In the genomic region with DNA sequence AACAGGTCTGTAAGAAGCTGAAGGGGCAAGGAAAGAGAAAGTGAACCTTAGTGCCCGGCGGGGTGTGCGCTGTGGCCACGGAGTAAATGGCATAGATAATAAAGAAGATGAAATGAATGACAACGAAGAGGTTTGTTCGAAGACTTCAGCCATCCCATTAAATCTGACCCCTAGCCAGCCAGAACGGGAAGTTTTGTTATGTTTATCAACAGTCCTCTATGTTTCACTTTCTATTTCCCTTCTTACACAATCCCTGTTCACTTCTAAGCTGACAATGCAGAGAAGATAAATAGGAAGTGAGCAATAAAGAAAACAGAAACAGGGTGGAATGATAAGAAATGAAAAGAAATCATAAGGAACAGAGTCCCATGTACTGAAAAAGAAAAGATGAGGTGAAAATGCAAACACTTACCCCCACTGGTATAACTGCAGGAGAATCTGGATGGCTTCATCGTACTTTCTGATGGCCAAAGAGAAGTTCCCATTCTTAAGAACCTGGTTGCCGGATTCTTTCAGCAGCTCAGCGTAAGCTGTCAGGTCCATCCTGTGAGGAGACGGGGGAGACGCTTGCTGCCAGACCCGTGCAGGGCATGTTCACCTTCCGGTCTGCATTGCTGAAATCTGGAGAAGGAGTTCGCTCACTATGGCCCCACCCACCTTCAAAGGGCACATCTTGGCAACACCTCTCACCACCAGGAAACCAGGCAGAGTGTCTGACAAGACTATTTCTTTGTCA, we compare ENCODE assay signal across 8 cellular contexts. TPM values are rescaled to one million over a fixed set of nuclear protein-coding genes. Genes with fewer than 3 reads are reported as not detected.
DNase-seq lines count a peak whose midpoint lies in the region; ATAC-seq and TF ChIP-seq lines count a peak whose summit lies in the region.

No MANE protein-coding gene starts in this region.

- ATAC-seq in central memory CD8-positive, alpha-beta T cell (replicated peaks; ENCODE audit: extremely low read depth, poor library complexity, severe bottlenecking): peak; percentile 72
- no peak; the same call in 1 of the 2 replicates for ATAC-seq in WTC11
- ATAC-seq in HG02870 (IDR thresholded peaks at IDR 0.05; ENCODE audit: unreplicated experiment): no peak

- H3K4me1 Mint-ChIP-seq in central memory CD8-positive, alpha-beta T cell: peaks cover 54% of the 10 kb centered on the region
- H3K4me1 Mint-ChIP-seq in WTC11: peaks cover 18% of the 10 kb centered on the region

- in situ Hi-C loops in GM18951 (cut with MboI; ENCODE audit: low sequenced_read_pairs, unreplicated experiment): no loop called here

- H3K27ac ChIP-seq in KOPT-K1 (ENCODE audit: low read depth, low read length, poor library complexity, severe bottlenecking): peak overlapping the region; percentile 76

- CTCF ChIA-PET in WTC11 (lab: Charles Lee): interaction anchor here (5.4 kb wide), 1 partner anchor 51 kb away, joined by 103 read pairs; no protein-coding TSS in a partner anchor

- H3K4me3 Mint-ChIP-seq in central memory CD8-positive, alpha-beta T cell: peak overlapping the region; percentile 98
- H3K4me3 Mint-ChIP-seq in WTC11: no peak overlapping the region

- peak overlapping the region; percentile 96 for H3K27ac Mint-ChIP-seq in central memory CD8-positive, alpha-beta T cell (ENCODE audit: low read depth)
- H3K27ac Mint-ChIP-seq in WTC11: no peak overlapping the region

- H3K36me3 ChIP-seq in KOPT-K1 (ENCODE audit: insufficient read depth, low read length): no peaks in the 10 kb centered on the region

- no peak for TF ChIP-seq CTCF in WTC11 (IDR thresholded peaks at IDR 0.05)

- H3K9me3 Mint-ChIP-seq in central memory CD8-positive, alpha-beta T cell: no peaks in the 10 kb centered on the region
- H3K9me3 Mint-ChIP-seq in WTC11: no peaks in the 10 kb centered on the region

- H3K36me3 Mint-ChIP-seq in central memory CD8-positive, alpha-beta T cell (ENCODE audit: insufficient read depth): peaks cover 11% of the 10 kb centered on the region
- H3K36me3 Mint-ChIP-seq in WTC11: no peaks in the 10 kb centered on the region

- H3K27me3 Mint-ChIP-seq in central memory CD8-positive, alpha-beta T cell: no peaks in the 10 kb centered on the region
- no peaks in the 10 kb centered on the region for H3K27me3 Mint-ChIP-seq in WTC11 (ENCODE audit: low read depth)

- peak; percentile 58 for DNase-seq in activated CD4-positive, CD25-positive, alpha-beta regulatory T cell treated with anti-CD3 and anti-CD28 coated beads, Interleukin-2, amount 50 U/mL, for 72 hours
- DNase-seq in central memory CD8-positive, alpha-beta T cell (ENCODE audit: low spot score in 2 of 2): peak; percentile 32 to 61
- DNase-seq in lung microvascular endothelial cell (ENCODE audit: low read depth in 2 of 2): peak; percentile 80 to 81
- DNase-seq in stimulated activated CD8-positive, alpha-beta memory T cell treated with anti-CD3 and anti-CD28 coated beads, Interleukin-7, amount 100 ng/mL, for 1 hour (ENCODE audit: low read depth in 2 of 2): peak; percentile 34 to 44
- no peak for DNase-seq in WTC11 (ENCODE audit: low spot score)

- H3K9me3 ChIP-seq in KOPT-K1 (ENCODE audit: insufficient read depth, low read length, poor library complexity, severe bottlenecking): no peaks in the 10 kb centered on the region

- POLR2A ChIA-PET in WTC11 (lab: Charles Lee): interaction anchor here (0.7 kb wide), 1 partner anchor 31 kb away, joined by 5 read pairs; no protein-coding TSS in a partner anchor

- peak; percentile 52 for TF ChIP-seq POLR2A in GM18951 (IDR thresholded peaks at IDR 0.05; ENCODE audit: extremely low read depth, insufficient read depth, insufficient read length)

TF ChIP-seq in WTC11, 78 proteins besides CTCF, POLR2A, EP300 and RAD21 (continues in another document):
- TF ChIP-seq, protein P1, sequence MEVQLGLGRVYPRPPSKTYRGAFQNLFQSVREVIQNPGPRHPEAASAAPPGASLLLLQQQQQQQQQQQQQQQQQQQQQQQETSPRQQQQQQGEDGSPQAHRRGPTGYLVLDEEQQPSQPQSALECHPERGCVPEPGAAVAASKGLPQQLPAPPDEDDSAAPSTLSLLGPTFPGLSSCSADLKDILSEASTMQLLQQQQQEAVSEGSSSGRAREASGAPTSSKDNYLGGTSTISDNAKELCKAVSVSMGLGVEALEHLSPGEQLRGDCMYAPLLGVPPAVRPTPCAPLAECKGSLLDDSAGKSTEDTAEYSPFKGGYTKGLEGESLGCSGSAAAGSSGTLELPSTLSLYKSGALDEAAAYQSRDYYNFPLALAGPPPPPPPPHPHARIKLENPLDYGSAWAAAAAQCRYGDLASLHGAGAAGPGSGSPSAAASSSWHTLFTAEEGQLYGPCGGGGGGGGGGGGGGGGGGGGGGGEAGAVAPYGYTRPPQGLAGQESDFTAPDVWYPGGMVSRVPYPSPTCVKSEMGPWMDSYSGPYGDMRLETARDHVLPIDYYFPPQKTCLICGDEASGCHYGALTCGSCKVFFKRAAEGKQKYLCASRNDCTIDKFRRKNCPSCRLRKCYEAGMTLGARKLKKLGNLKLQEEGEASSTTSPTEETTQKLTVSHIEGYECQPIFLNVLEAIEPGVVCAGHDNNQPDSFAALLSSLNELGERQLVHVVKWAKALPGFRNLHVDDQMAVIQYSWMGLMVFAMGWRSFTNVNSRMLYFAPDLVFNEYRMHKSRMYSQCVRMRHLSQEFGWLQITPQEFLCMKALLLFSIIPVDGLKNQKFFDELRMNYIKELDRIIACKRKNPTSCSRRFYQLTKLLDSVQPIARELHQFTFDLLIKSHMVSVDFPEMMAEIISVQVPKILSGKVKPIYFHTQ (CRISPR knock-in tag; IDR thresholded peaks at IDR 0.05): no peak
- TF ChIP-seq STAT6 (CRISPR knock-in tag; conservative IDR thresholded peaks at IDR 0.05; ENCODE audit: low read depth) (no peak), MYBL2 (CRISPR knock-in tag; IDR thresholded peaks at IDR 0.05) (no peak), TP53 (CRISPR knock-in tag; IDR thresholded peaks at IDR 0.05) (no peak), KAT7 (CRISPR knock-in tag; IDR thresholded peaks at IDR 0.05; ENCODE audit: borderline replicate concordance) (no peak), MLX (CRISPR knock-in tag; IDR thresholded peaks at IDR 0.05) (no peak), TEAD4 (CRISPR knock-in tag; IDR thresholded peaks at IDR 0.05) (no peak), ELF4 (CRISPR knock-in tag; IDR thresholded peaks at IDR 0.05; ENCODE audit: low read depth) (no peak), GTF2I (CRISPR knock-in tag; conservative IDR thresholded peaks at IDR 0.05) (no peak), CBFB (CRISPR knock-in tag; IDR thresholded peaks at IDR 0.05; ENCODE audit: low read depth) (no peak)
- TF ChIP-seq, protein P2, sequence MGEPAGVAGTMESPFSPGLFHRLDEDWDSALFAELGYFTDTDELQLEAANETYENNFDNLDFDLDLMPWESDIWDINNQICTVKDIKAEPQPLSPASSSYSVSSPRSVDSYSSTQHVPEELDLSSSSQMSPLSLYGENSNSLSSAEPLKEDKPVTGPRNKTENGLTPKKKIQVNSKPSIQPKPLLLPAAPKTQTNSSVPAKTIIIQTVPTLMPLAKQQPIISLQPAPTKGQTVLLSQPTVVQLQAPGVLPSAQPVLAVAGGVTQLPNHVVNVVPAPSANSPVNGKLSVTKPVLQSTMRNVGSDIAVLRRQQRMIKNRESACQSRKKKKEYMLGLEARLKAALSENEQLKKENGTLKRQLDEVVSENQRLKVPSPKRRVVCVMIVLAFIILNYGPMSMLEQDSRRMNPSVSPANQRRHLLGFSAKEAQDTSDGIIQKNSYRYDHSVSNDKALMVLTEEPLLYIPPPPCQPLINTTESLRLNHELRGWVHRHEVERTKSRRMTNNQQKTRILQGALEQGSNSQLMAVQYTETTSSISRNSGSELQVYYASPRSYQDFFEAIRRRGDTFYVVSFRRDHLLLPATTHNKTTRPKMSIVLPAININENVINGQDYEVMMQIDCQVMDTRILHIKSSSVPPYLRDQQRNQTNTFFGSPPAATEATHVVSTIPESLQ (CRISPR knock-in tag; IDR thresholded peaks at IDR 0.05): no peak
- TF ChIP-seq, protein P3, sequence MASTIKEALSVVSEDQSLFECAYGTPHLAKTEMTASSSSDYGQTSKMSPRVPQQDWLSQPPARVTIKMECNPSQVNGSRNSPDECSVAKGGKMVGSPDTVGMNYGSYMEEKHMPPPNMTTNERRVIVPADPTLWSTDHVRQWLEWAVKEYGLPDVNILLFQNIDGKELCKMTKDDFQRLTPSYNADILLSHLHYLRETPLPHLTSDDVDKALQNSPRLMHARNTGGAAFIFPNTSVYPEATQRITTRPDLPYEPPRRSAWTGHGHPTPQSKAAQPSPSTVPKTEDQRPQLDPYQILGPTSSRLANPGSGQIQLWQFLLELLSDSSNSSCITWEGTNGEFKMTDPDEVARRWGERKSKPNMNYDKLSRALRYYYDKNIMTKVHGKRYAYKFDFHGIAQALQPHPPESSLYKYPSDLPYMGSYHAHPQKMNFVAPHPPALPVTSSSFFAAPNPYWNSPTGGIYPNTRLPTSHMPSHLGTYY (CRISPR knock-in tag; IDR thresholded peaks at IDR 0.05): no peak

RNA-seq across cellular contexts. Expression of gene TRANK1, which starts 36.8 kb away (rescaled TPM):
- total RNA-seq in lung microvascular endothelial cell: 4.0 and 6.1 TPM in 2 replicates
- total RNA-seq in WTC11 (2021): 10.5 to 12.2 TPM (median 11.4 TPM) in 3 replicates
